ENCODE assay signal across 2 cellular contexts in the genomic region with DNA sequence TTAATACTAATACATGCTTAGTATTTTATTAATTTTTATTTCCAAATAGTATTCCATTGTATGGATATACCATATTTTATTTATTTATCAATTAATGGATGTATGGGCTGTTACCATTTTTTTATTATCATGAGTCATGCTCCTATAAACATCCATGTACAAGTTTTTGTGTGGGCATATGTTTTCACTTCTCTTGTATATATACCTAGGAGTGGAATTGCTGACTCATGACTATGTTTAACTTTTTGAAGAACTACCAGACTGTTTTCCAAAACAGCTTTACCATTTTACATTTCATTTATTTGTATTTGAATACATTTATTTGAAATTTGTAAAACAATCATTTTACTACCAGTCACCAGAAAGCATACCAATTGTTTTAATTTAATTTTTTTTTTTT.
A peak's percentile ranks its signal among the peaks of the same experiment; 100 is the strongest.
TF ChIP-seq lines count a peak whose summit lies in the region.

No MANE protein-coding gene starts in this region.

TF ChIP-seq in IMR-90, 13 proteins besides CTCF, POLR2A, EP300 and RAD21:
- TF ChIP-seq MXI1 (IDR thresholded peaks at IDR 0.05; ENCODE audit: borderline replicate concordance, low read depth, low read length) = no peak
- no peak for TF ChIP-seq BHLHE40 (IDR thresholded peaks at IDR 0.05; ENCODE audit: low read depth, low read length)
- TF ChIP-seq MAZ (IDR thresholded peaks at IDR 0.05; ENCODE audit: borderline replicate concordance, low read depth, low read length) = no peak
- TF ChIP-seq, protein P1, sequence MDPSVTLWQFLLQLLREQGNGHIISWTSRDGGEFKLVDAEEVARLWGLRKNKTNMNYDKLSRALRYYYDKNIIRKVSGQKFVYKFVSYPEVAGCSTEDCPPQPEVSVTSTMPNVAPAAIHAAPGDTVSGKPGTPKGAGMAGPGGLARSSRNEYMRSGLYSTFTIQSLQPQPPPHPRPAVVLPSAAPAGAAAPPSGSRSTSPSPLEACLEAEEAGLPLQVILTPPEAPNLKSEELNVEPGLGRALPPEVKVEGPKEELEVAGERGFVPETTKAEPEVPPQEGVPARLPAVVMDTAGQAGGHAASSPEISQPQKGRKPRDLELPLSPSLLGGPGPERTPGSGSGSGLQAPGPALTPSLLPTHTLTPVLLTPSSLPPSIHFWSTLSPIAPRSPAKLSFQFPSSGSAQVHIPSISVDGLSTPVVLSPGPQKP (IDR thresholded peaks at IDR 0.05; ENCODE audit: borderline replicate concordance, low read depth, low read length) = no peak
- no peak for TF ChIP-seq CEBPB (IDR thresholded peaks at IDR 0.05; ENCODE audit: low read depth, low read length)
- TF ChIP-seq NFE2L2 (IDR thresholded peaks at IDR 0.05; ENCODE audit: low read depth, low read length) = peak; percentile 92
- peak; percentile 87 for TF ChIP-seq FOS (IDR thresholded peaks at IDR 0.05; ENCODE audit: low read depth, low read length)
- TF ChIP-seq SMC3 (IDR thresholded peaks at IDR 0.05; ENCODE audit: low read depth, low read length) = no peak
- TF ChIP-seq MAFK (IDR thresholded peaks at IDR 0.05; ENCODE audit: low read depth, low read length) = peak; percentile 100
- TF ChIP-seq, protein P2, sequence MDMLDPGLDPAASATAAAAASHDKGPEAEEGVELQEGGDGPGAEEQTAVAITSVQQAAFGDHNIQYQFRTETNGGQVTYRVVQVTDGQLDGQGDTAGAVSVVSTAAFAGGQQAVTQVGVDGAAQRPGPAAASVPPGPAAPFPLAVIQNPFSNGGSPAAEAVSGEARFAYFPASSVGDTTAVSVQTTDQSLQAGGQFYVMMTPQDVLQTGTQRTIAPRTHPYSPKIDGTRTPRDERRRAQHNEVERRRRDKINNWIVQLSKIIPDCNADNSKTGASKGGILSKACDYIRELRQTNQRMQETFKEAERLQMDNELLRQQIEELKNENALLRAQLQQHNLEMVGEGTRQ (IDR thresholded peaks at IDR 0.05; ENCODE audit: low read depth, low read length) = no peak

TF ChIP-seq in GM12878, 131 proteins besides CTCF, POLR2A, EP300 and RAD21:
- TF ChIP-seq, protein P3, sequence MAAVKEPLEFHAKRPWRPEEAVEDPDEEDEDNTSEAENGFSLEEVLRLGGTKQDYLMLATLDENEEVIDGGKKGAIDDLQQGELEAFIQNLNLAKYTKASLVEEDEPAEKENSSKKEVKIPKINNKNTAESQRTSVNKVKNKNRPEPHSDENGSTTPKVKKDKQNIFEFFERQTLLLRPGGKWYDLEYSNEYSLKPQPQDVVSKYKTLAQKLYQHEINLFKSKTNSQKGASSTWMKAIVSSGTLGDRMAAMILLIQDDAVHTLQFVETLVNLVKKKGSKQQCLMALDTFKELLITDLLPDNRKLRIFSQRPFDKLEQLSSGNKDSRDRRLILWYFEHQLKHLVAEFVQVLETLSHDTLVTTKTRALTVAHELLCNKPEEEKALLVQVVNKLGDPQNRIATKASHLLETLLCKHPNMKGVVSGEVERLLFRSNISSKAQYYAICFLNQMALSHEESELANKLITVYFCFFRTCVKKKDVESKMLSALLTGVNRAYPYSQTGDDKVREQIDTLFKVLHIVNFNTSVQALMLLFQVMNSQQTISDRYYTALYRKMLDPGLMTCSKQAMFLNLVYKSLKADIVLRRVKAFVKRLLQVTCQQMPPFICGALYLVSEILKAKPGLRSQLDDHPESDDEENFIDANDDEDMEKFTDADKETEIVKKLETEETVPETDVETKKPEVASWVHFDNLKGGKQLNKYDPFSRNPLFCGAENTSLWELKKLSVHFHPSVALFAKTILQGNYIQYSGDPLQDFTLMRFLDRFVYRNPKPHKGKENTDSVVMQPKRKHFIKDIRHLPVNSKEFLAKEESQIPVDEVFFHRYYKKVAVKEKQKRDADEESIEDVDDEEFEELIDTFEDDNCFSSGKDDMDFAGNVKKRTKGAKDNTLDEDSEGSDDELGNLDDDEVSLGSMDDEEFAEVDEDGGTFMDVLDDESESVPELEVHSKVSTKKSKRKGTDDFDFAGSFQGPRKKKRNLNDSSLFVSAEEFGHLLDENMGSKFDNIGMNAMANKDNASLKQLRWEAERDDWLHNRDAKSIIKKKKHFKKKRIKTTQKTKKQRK (IDR thresholded peaks at IDR 0.05; ENCODE audit: low read depth, low read length) = no peak
- TF ChIP-seq BACH1 (IDR thresholded peaks at IDR 0.05; ENCODE audit: borderline replicate concordance) = 0 out of 2 replicates have a peak, but pooled peaks have one; percentile 26
